In genomic region chr10:49650724-49651034, GRCh38 we compare ENCODE assay signal across 25 cellular contexts. TPM values are rescaled to one million over a fixed set of nuclear protein-coding genes. Genes with fewer than 3 reads are reported as not detected.
"Had no signal": no experiment of that assay in that cellular context is flagged by ENCODE, and none has a peak within 500 bp of the region (broad histone marks: within the 10 kb centered on the region; RNA-seq: fewer than 3 reads in every experiment).

No MANE protein-coding gene starts in this region.

- H3K4me1 ChIP-seq: colonic mucosa, heart right ventricle, lower lobe of right lung, upper lobe of right lung had no signal

- H3K27me3 ChIP-seq: colonic mucosa had no signal

- H3K4me3 Mint-ChIP-seq: activated T-helper 1 cell treated with anti-CD3 and anti-CD28 coated beads, Interleukin-12 subunit alpha, Interleukin-12 subunit beta, Interleukin-2, Interleukin-4 antibody, amounts not matched to agents 30 ng/mL and 10 ng/mL and 1 ng/mL, durations not matched to agents 14 hours and 24 hours and 36 hours; central memory CD8-positive, alpha-beta T cell; endodermal cell; naive B cell had no signal

- H3K36me3 Mint-ChIP-seq: activated naive CD4-positive, alpha-beta T cell treated with anti-CD3 and anti-CD28 coated beads, Interleukin-2, amount 50 U/mL, for 72 hours; naive B cell had no signal

- H3K36me3 ChIP-seq: colonic mucosa, heart right ventricle, lower lobe of right lung, upper lobe of right lung, WERI-Rb-1 had no signal

- H3K9me3 Mint-ChIP-seq: activated naive CD4-positive, alpha-beta T cell treated with anti-CD3 and anti-CD28 coated beads, Interleukin-2, amount 50 U/mL, for 72 hours; activated T-helper 1 cell treated with anti-CD3 and anti-CD28 coated beads, Interleukin-12 subunit alpha, Interleukin-12 subunit beta, Interleukin-2, Interleukin-4 antibody, amounts not matched to agents 30 ng/mL and 10 ng/mL and 1 ng/mL, durations not matched to agents 14 hours and 24 hours and 36 hours; central memory CD8-positive, alpha-beta T cell; endodermal cell; naive B cell had no signal

- H3K27ac ChIP-seq: colonic mucosa, epithelial cell of prostate, heart right ventricle, lower lobe of right lung, upper lobe of right lung, WERI-Rb-1 had no signal

- DNase-seq: activated CD4-positive, alpha-beta T cell treated with anti-CD3 and anti-CD28 coated beads for 1 hour; activated CD4-positive, alpha-beta T cell treated with anti-CD3 and anti-CD28 coated beads, Interleukin-2, amount 50 U/mL, for 1 hour; activated T-cell treated with anti-CD3 and anti-CD28 coated beads for 4 hours; colonic mucosa; heart right ventricle; lower lobe of right lung; mesendoderm; mucosa of descending colon; naive B cell; retina; stimulated activated CD4-positive, alpha-beta T cell treated with anti-CD3 and anti-CD28 coated beads, Interleukin-2, amount 100 ng/mL, for 48 hours; stimulated activated naive CD4-positive, alpha-beta T cell treated with Interleukin-2 at 50 U/mL for 16 hours; upper lobe of right lung; WERI-Rb-1 had no signal

- H3K4me3 ChIP-seq: colonic mucosa, heart right ventricle, lower lobe of right lung, mucosa of descending colon, upper lobe of right lung had no signal

- H3K27ac Mint-ChIP-seq: activated T-helper 1 cell treated with anti-CD3 and anti-CD28 coated beads, Interleukin-12 subunit alpha, Interleukin-12 subunit beta, Interleukin-2, Interleukin-4 antibody, amounts not matched to agents 30 ng/mL and 10 ng/mL and 1 ng/mL, durations not matched to agents 14 hours and 24 hours and 36 hours; endodermal cell; progenitor cell of endocrine pancreas had no signal

- H3K9me3 ChIP-seq: colonic mucosa, heart right ventricle, lower lobe of right lung, mucosa of descending colon, upper lobe of right lung had no signal

- ATAC-seq: heart right ventricle, lower lobe of right lung, mucosa of descending colon, upper lobe of right lung had no signal

RNA-seq across cellular contexts. Expression of gene C10orf53, which starts 28.8 kb away (rescaled TPM):
- total RNA-seq: activated CD8-positive, alpha-beta memory T cell treated with anti-CD3 and anti-CD28 coated beads for 36 hours; activated naive CD4-positive, alpha-beta T cell treated with anti-CD3 and anti-CD28 coated beads, Interleukin-2, amount 50 U/mL, for 72 hours; activated T-helper 1 cell treated with anti-CD3 and anti-CD28 coated beads, Interleukin-12 subunit alpha, Interleukin-12 subunit beta, Interleukin-2, Interleukin-4 antibody, amounts not matched to agents 30 ng/mL and 10 ng/mL and 1 ng/mL, durations not matched to agents 14 hours and 24 hours and 36 hours; astrocyte; colonic mucosa; endodermal cell; fibroblast of villous mesenchyme; heart right ventricle; lower lobe of right lung; mucosa of descending colon; osteoblast; progenitor cell of endocrine pancreas; subcutaneous adipose tissue; upper lobe of right lung had no signal

RNA-seq across cellular contexts. Expression of gene CHAT, which starts 36.8 kb away (rescaled TPM):
- total RNA-seq: activated CD8-positive, alpha-beta memory T cell treated with anti-CD3 and anti-CD28 coated beads for 36 hours; activated naive CD4-positive, alpha-beta T cell treated with anti-CD3 and anti-CD28 coated beads, Interleukin-2, amount 50 U/mL, for 72 hours; endodermal cell; fibroblast of villous mesenchyme; heart right ventricle; lower lobe of right lung; osteoblast; progenitor cell of endocrine pancreas; subcutaneous adipose tissue; upper lobe of right lung had no signal

RNA-seq across cellular contexts. Expression of gene SLC18A3, which starts 40.6 kb away (rescaled TPM):
- total RNA-seq: activated CD8-positive, alpha-beta memory T cell treated with anti-CD3 and anti-CD28 coated beads for 36 hours; activated naive CD4-positive, alpha-beta T cell treated with anti-CD3 and anti-CD28 coated beads, Interleukin-2, amount 50 U/mL, for 72 hours; activated T-helper 1 cell treated with anti-CD3 and anti-CD28 coated beads, Interleukin-12 subunit alpha, Interleukin-12 subunit beta, Interleukin-2, Interleukin-4 antibody, amounts not matched to agents 30 ng/mL and 10 ng/mL and 1 ng/mL, durations not matched to agents 14 hours and 24 hours and 36 hours; endodermal cell; heart right ventricle; lower lobe of right lung; osteoblast; progenitor cell of endocrine pancreas; subcutaneous adipose tissue; upper lobe of right lung had no signal
